In genomic region chr1:1957533-1957961, GRCh38 we compare ENCODE assay signal across 17 cellular contexts. TPM values are rescaled to one million over a fixed set of nuclear protein-coding genes. Genes with fewer than 3 reads are reported as not detected.
"Had no signal": no experiment of that assay in that cellular context is flagged by ENCODE, and none has a peak within 500 bp of the region (broad histone marks: within the 10 kb centered on the region; RNA-seq: fewer than 3 reads in every experiment).

No MANE protein-coding gene starts in this region.

- H3K4me1 ChIP-seq: psoas muscle had no signal

- H3K4me3 ChIP-seq: dorsolateral prefrontal cortex, hepatocyte, mucosa of descending colon, psoas muscle had no signal

- ATAC-seq: left colon; mucosa of descending colon; naive thymus-derived CD8-positive, alpha-beta T cell; psoas muscle had no signal

- H3K4me2 ChIP-seq: hepatocyte had no signal

- DNase-seq: cortex of kidney; dorsolateral prefrontal cortex; effector CD8-positive, alpha-beta T cell; foreskin melanocyte; head of caudate nucleus; left colon; mammary epithelial cell; retina; small intestine; stimulated activated CD4-positive, alpha-beta T cell treated with anti-CD3 and anti-CD28 coated beads, Interleukin-2, amount 100 ng/mL, for 48 hours; stimulated activated naive CD4-positive, alpha-beta T cell treated with Interleukin-2 at 50 U/mL for 16 hours had no signal

- H3K27ac ChIP-seq: dorsolateral prefrontal cortex, hepatocyte, psoas muscle had no signal

- H3K27me3 ChIP-seq: hepatocyte had no signal

- H3K79me2 ChIP-seq: hepatocyte had no signal

RNA-seq across cellular contexts. Expression of gene TMEM52, which starts 38.5 kb away (rescaled TPM):
- total RNA-seq: osteoblast had no signal

RNA-seq across cellular contexts. Expression of gene CALML6, which starts 42.5 kb away (rescaled TPM):
- polyA plus RNA-seq: naive thymus-derived CD8-positive, alpha-beta T cell had no signal

RNA-seq across cellular contexts. Expression of gene CFAP74, which starts 46.0 kb away (rescaled TPM):
- total RNA-seq: hepatocyte; kidney; left colon; naive thymus-derived CD8-positive, alpha-beta T cell; osteoblast; psoas muscle had no signal
- polyA plus RNA-seq: hepatocyte; mammary epithelial cell; naive thymus-derived CD8-positive, alpha-beta T cell had no signal
